8 cellular contexts compared by ENCODE assay signal in genomic region chr14:21098892-21099595, GRCh38. TPM values are rescaled to one million over a fixed set of nuclear protein-coding genes. Genes with fewer than 3 reads are reported as not detected.
DNase-seq lines count a peak whose midpoint lies in the region; ATAC-seq and TF ChIP-seq lines count a peak whose summit lies in the region.

No MANE protein-coding gene starts in this region.

- TF ChIP-seq CTCF in GM13976 (IDR thresholded peaks at IDR 0.05; ENCODE audit: borderline replicate concordance, control extremely low read depth, extremely low read depth, insufficient read depth, missing control alignments): no peak

- peaks cover 10% of the 10 kb centered on the region for H3K27me3 Mint-ChIP-seq in central memory CD8-positive, alpha-beta T cell
- peaks cover 0 to 23% (median 0%) of the 10 kb centered on the region in 5 donors for H3K27me3 Mint-ChIP-seq in naive thymus-derived CD4-positive, alpha-beta T cell

- H3K9me3 ChIP-seq in BLaER1: no peaks in the 10 kb centered on the region
- H3K9me3 ChIP-seq in naive thymus-derived CD4-positive, alpha-beta T cell (ENCODE audit: control insufficient read depth in 2 of 3, low read length in 3 of 3): no peaks in the 10 kb centered on the region

- H4K20me1 ChIP-seq in BLaER1: peaks cover 27% of the 10 kb centered on the region

- ATAC-seq in central memory CD8-positive, alpha-beta T cell (replicated peaks; ENCODE audit: extremely low read depth, poor library complexity, severe bottlenecking): no peak
- no peak for ATAC-seq in naive thymus-derived CD4-positive, alpha-beta T cell

- peak overlapping the region; percentile 86 for H3K4me2 ChIP-seq in BLaER1

- H3K4me1 ChIP-seq in BLaER1: peaks cover 74% of the 10 kb centered on the region
- peaks cover 0 to 13% of the 10 kb centered on the region in 2 donors for H3K4me1 ChIP-seq in naive thymus-derived CD4-positive, alpha-beta T cell (ENCODE audit: control insufficient read depth in 2 of 2, insufficient read depth in 2 of 2, low read length in 2 of 2)

- H3K27ac ChIP-seq in BLaER1: peak overlapping the region; percentile 63
- H3K27ac ChIP-seq in naive thymus-derived CD4-positive, alpha-beta T cell (ENCODE audit: low read depth, low read length): peak overlapping the region; percentile 74

- no peaks in the 10 kb centered on the region for H3K9me3 Mint-ChIP-seq in central memory CD8-positive, alpha-beta T cell
- peaks cover 0 to 6% (median 0%) of the 10 kb centered on the region in 11 donors for H3K9me3 Mint-ChIP-seq in naive thymus-derived CD4-positive, alpha-beta T cell

- POLR2A ChIA-PET in naive thymus-derived CD4-positive, alpha-beta T cell (lab: Charles Lee): interaction anchor here (1.1 to 2.9 kb wide), 3 partner anchors 10 to 28 kb away, joined by 4 to 12 read pairs (median 9); no protein-coding TSS in a partner anchor

- no peaks in the 10 kb centered on the region for H3K36me3 ChIP-seq in BLaER1
- no peaks in the 10 kb centered on the region for H3K36me3 ChIP-seq in naive thymus-derived CD4-positive, alpha-beta T cell (ENCODE audit: control insufficient read depth in 2 of 3, insufficient read depth in 3 of 3, low read length in 3 of 3)

- peak overlapping the region; percentile 78 for H3K4me3 ChIP-seq in BLaER1
- peak overlapping the region; percentile 87 for H3K4me3 ChIP-seq in Jurkat, Clone E6-1 (ENCODE audit: low read length)
- H3K4me3 ChIP-seq in naive thymus-derived CD4-positive, alpha-beta T cell (ENCODE audit: low read length): peak overlapping the region; percentile 56

- H3K27me3 ChIP-seq in BLaER1: no peaks in the 10 kb centered on the region
- H3K27me3 ChIP-seq in naive thymus-derived CD4-positive, alpha-beta T cell (ENCODE audit: control insufficient read depth in 2 of 2, insufficient read depth in 2 of 2, low read length in 2 of 2): peaks cover 0 to 4% of the 10 kb centered on the region in 2 donors

- peaks cover 4% of the 10 kb centered on the region for H3K36me3 Mint-ChIP-seq in central memory CD8-positive, alpha-beta T cell (ENCODE audit: insufficient read depth)
- H3K36me3 Mint-ChIP-seq in naive thymus-derived CD4-positive, alpha-beta T cell: peaks cover 0 to 1% (median 0%) of the 10 kb centered on the region in 5 donors

- peak overlapping the region; percentile 80 for H3K27ac Mint-ChIP-seq in central memory CD8-positive, alpha-beta T cell (ENCODE audit: low read depth)
- peak overlapping the region; percentile 73 to 97 (median 90) for H3K27ac Mint-ChIP-seq in naive thymus-derived CD4-positive, alpha-beta T cell

- CTCF ChIA-PET in naive thymus-derived CD4-positive, alpha-beta T cell (lab: Charles Lee): no interaction called here

- H3K4me3 Mint-ChIP-seq in central memory CD8-positive, alpha-beta T cell: peak overlapping the region; percentile 86
- H3K4me3 Mint-ChIP-seq in naive thymus-derived CD4-positive, alpha-beta T cell: peak overlapping the region; percentile 82 to 94 (median 86)

- no peak for DNase-seq in Jurkat, Clone E6-1 (ENCODE audit: low read depth, low spot score)
- no peak for DNase-seq in central memory CD8-positive, alpha-beta T cell (ENCODE audit: low spot score in 2 of 2)
- no peak for DNase-seq in naive thymus-derived CD4-positive, alpha-beta T cell
- DNase-seq in stimulated activated naive CD4-positive, alpha-beta T cell treated with Interleukin-2 at 50 U/mL for 16 hours (lab: John Stamatoyannopoulos, UW): no peak
- DNase-seq in ecto neural progenitor cell (ENCODE audit: low spot score) (no peak), SKM-1 treated with dmso at 0.1 percent for 144 hours (lab: John Stamatoyannopoulos, UW; ENCODE audit: unreplicated experiment) (no peak), GM13976 (ENCODE audit: low spot score) (no peak)

- intact Hi-C loops in naive thymus-derived CD4-positive, alpha-beta T cell (cut with micrococcal nuclease): no loop called here

- in situ Hi-C loops in GM13976 (cut with MboI; ENCODE audit: low sequenced_read_pairs, unreplicated experiment): loop anchor here (10.0 kb wide), 1 partner anchor 84 kb away; no protein-coding TSS in a partner anchor

- peaks cover 22% of the 10 kb centered on the region for H3K4me1 Mint-ChIP-seq in central memory CD8-positive, alpha-beta T cell
- H3K4me1 Mint-ChIP-seq in naive thymus-derived CD4-positive, alpha-beta T cell: peaks cover 16 to 33% (median 29%) of the 10 kb centered on the region in 7 donors

- H3K9ac ChIP-seq in BLaER1: peak overlapping the region; percentile 87

RNA-seq across cellular contexts. Expression of gene ZNF219, which starts 0.6 kb away (rescaled TPM):
- polyA plus RNA-seq in Jurkat, Clone E6-1 (2012; ENCODE audit: insufficient read depth, insufficient read length): 27.1 TPM
- 10 to 100 TPM in 2 of 5 experiments, 1 to 10 TPM in 3; 5.7 to 22.1 (median 9.1) TPM for total RNA-seq in naive thymus-derived CD4-positive, alpha-beta T cell
- 1 to 10 TPM; 2.3 to 2.8 TPM for polyA plus RNA-seq in naive thymus-derived CD4-positive, alpha-beta T cell

RNA-seq across cellular contexts. Expression of gene TMEM253, which starts 1.8 kb away (rescaled TPM):
- not detected for polyA plus RNA-seq in Jurkat, Clone E6-1 (2012; ENCODE audit: insufficient read depth, insufficient read length)
- total RNA-seq in naive thymus-derived CD4-positive, alpha-beta T cell: under 1 TPM in 3 of 5 experiments, not detected in 2; 0.56 to 0.73 (median 0.70) TPM
- polyA plus RNA-seq in naive thymus-derived CD4-positive, alpha-beta T cell: not detected

RNA-seq across cellular contexts. Expression of gene ARHGEF40, which starts 28.9 kb away (rescaled TPM):
- polyA plus RNA-seq in Jurkat, Clone E6-1 (2012; ENCODE audit: insufficient read depth, insufficient read length): 1.6 TPM
- 10 to 100 TPM in 1 of 5 experiments, 1 to 10 TPM in 1, under 1 TPM in 2, not detected in 1; 0.65 to 40.5 (median 5.4) TPM for total RNA-seq in naive thymus-derived CD4-positive, alpha-beta T cell
- under 1 TPM in 1 of 2 donors, not detected in 1; 0.11 TPM for polyA plus RNA-seq in naive thymus-derived CD4-positive, alpha-beta T cell

RNA-seq across cellular contexts. Expression of gene RNASE8, which starts 41.4 kb away (rescaled TPM):
- polyA plus RNA-seq in Jurkat, Clone E6-1 (2012; ENCODE audit: insufficient read depth, insufficient read length): not detected
- total RNA-seq in naive thymus-derived CD4-positive, alpha-beta T cell: not detected
- not detected for polyA plus RNA-seq in naive thymus-derived CD4-positive, alpha-beta T cell

RNA-seq across cellular contexts. Expression of gene OR5AU1, which starts 56.8 kb away (rescaled TPM):
- polyA plus RNA-seq in Jurkat, Clone E6-1 (2012; ENCODE audit: insufficient read depth, insufficient read length): not detected
- total RNA-seq in naive thymus-derived CD4-positive, alpha-beta T cell: not detected
- polyA plus RNA-seq in naive thymus-derived CD4-positive, alpha-beta T cell: not detected
